Comparison of ENCODE assay signal across 14 cellular contexts in genomic region chr17:550041-550398, GRCh38.
DNase-seq lines count a peak whose midpoint lies in the region; FAIRE-seq and TF ChIP-seq lines count a peak whose summit lies in the region.
"Had no signal": no experiment of that assay in that cellular context is flagged by ENCODE, and none has a peak within 500 bp of the region (broad histone marks: within the 10 kb centered on the region; RNA-seq: fewer than 3 reads in every experiment).

No MANE protein-coding gene starts in this region.

- DNase-seq in HK-2 (ENCODE audit: unreplicated experiment), result peak; percentile 30
- peak; percentile 13 for DNase-seq in dermis blood vessel endothelial cell
- no peak for DNase-seq in NOMO-1 (lab: John Stamatoyannopoulos, UW; ENCODE audit: unreplicated experiment in 2 of 2)
- DNase-seq in GM12892 (ENCODE audit: insufficient read length), result no peak
- no peak for DNase-seq in D341Med (ENCODE audit: low spot score)
- DNase-seq in NCI-H187 treated with DMSO at 0.1 percent for 48 hours (lab: John Stamatoyannopoulos, UW), result no peak
- DNase-seq: activated CD4-positive, alpha-beta T cell treated with anti-CD3 and anti-CD28 coated beads, Interleukin-2, amount 10 ng/mL, durations not matched to agents 7 days and 5 days; activated T-cell treated with anti-CD3 and anti-CD28 coated beads, Interleukin-2, amount 50 U/mL, for 1 hour; NCI-H1048; NK-92 treated with Interleukin-12 subunit alpha and Interleukin-12 subunit beta, amount 100 ng/mL, for 24 hours; SHP77 treated with DMSO at 0.1 percent for 48 hours had no signal

- H3K36me3 ChIP-seq in ACC112 (ENCODE audit: insufficient read depth, low read length) (peaks cover 8% of the 10 kb centered on the region; the same call in 1 of the 2 replicates), muscle layer of duodenum (ENCODE audit: control insufficient read depth in 1 of 2, insufficient read depth in 2 of 2, low read length in 2 of 2) (peaks cover 13 to 28% of the 10 kb centered on the region in 2 donors)

- H3K27me3 ChIP-seq in ACC112 (ENCODE audit: insufficient read depth, low read length), result no peaks in the 10 kb centered on the region
- no peaks in the 10 kb centered on the region for H3K27me3 ChIP-seq in muscle layer of duodenum (ENCODE audit: low read depth, low read length)

- no peak for FAIRE-seq in GM12892 (lab: Jason Lieb, UNC)
- FAIRE-seq: colon had no signal

- no peak overlapping the region for H2AFZ ChIP-seq in ACC112 (ENCODE audit: low read length, unreplicated experiment)

- H3K79me2 ChIP-seq in ACC112 (ENCODE audit: control insufficient read depth, insufficient read depth, low read length, unreplicated experiment), result no peaks in the 10 kb centered on the region

- H3K9me3 ChIP-seq in muscle layer of duodenum (ENCODE audit: control insufficient read depth in 1 of 2, low read length in 2 of 2), result no peaks in the 10 kb centered on the region

- peaks cover 12% of the 10 kb centered on the region for H3K4me1 ChIP-seq in ACC112 (ENCODE audit: control insufficient read depth, insufficient read depth, low read length, unreplicated experiment)
- peaks cover 0 to 5% of the 10 kb centered on the region in 2 donors for H3K4me1 ChIP-seq in muscle layer of duodenum (ENCODE audit: control insufficient read depth in 1 of 2, insufficient read depth in 2 of 2, low read length in 2 of 2)

- no peak for TF ChIP-seq POLR2A in GM12892 (IDR thresholded peaks at IDR 0.05; ENCODE audit: low read depth, low read length)

- H3K27ac ChIP-seq in ACC112 (ENCODE audit: low read depth, low read length) (peak overlapping the region; percentile 27; the same call in 1 of the 2 replicates), muscle layer of duodenum (ENCODE audit: low read length) (peak overlapping the region; percentile 23)

- no peak overlapping the region for H3K4me3 ChIP-seq in ACC112 (ENCODE audit: low read depth, low read length)
- no peak overlapping the region for H3K4me3 ChIP-seq in muscle layer of duodenum (ENCODE audit: low read depth in 1 of 2, low read length in 2 of 2)

Comparison
In these comparisons a context has a peak if more than half of its experiments do, and no peak if none do; other contexts are left out.
1. DNase-seq: peak in HK-2 (single experiment) and dermis blood vessel endothelial cell (single experiment); none in NOMO-1 (0 of 2), GM12892 (single experiment), D341Med (single experiment) and NCI-H187 treated with DMSO at 0.1 percent for 48 hours (single experiment).